28 cellular contexts compared by ENCODE assay signal in the genomic region with DNA sequence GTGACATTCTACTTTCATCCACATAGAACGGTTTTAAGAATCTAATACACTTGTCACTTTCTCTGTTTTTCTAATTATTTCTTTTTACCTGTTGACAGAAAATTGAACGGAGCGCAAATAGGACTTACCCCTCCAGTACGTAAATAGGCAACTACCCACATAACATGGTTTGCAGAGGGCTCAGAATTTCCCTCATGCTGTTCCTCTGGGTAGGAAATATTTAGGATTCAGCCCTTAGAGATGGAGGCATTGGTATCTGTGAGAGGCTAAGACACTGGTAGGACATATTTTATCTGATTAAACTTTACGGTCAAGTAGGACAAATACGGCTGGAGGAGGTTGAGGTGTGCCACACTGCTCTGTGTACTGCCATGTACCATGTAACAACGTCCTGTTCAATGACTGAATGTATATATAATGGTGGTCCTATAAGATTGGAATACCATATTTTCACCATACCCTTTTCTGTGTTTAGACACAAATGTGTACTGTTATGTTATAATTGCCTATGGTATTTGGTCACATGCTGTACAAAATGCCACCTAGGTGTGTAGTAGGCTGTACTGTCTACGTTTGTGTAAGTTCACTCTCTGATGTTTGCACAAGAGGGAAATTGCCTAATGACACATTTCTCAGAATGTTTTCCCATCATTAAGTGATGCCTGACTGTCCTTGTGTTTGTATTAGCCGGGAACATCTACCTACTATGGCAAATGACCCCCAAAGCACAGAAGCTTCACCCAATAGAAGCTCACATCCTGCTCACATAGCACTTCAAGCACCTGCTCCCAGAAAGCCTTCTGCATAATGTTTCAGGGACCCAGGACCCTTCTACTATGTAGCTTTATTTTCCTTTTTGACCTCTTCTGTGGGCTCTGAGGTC.
"Had no signal": no experiment of that assay in that cellular context is flagged by ENCODE, and none has a peak within 500 bp of the region (broad histone marks: within the 10 kb centered on the region; RNA-seq: fewer than 3 reads in every experiment).

No MANE protein-coding gene starts in this region.

- H3K36me3 ChIP-seq: esophagus muscularis mucosa, gastroesophageal sphincter, heart left ventricle, lower lobe of right lung, ovary, sigmoid colon, tibial artery, upper lobe of left lung had no signal

- DNase-seq: dermis blood vessel endothelial cell; effector memory CD4-positive, alpha-beta T cell; foreskin keratinocyte; heart left ventricle; hippocampal formation; islet precursor cell; kidney glomerular epithelial cell; left colon; left ventricle myocardium superior; lower lobe of right lung; natural killer cell; occipital lobe; ovary; posterior cingulate gyrus; psoas muscle; right cardiac atrium; sigmoid colon; stimulated activated CD4-positive, alpha-beta T cell treated with anti-CD3 and anti-CD28 coated beads, Interleukin-2, amount 100 ng/mL, for 24 hours; stimulated activated CD4-positive, alpha-beta T cell treated with anti-CD3 and anti-CD28 coated beads, Interleukin-4, amount 100 ng/mL, for 24 hours; stimulated activated naive CD4-positive, alpha-beta T cell treated with Interleukin-2 at 50 U/mL for 16 hours; substantia nigra; testis; tibial artery; upper lobe of left lung had no signal

- H3K4me3 ChIP-seq: coronary artery, esophagus muscularis mucosa, gastroesophageal sphincter, heart left ventricle, lower lobe of right lung, ovary, psoas muscle, sigmoid colon, testis, tibial artery, upper lobe of left lung had no signal

- H3K27me3 ChIP-seq: esophagus muscularis mucosa, foreskin keratinocyte, gastroesophageal sphincter, heart left ventricle, ovary, sigmoid colon, testis, tibial artery, upper lobe of left lung had no signal

- H3K4me1 ChIP-seq: foreskin keratinocyte, gastroesophageal sphincter, heart left ventricle, lower lobe of right lung, testis, tibial artery, upper lobe of left lung had no signal

- H3K27ac ChIP-seq: coronary artery, esophagus muscularis mucosa, foreskin keratinocyte, gastroesophageal sphincter, heart left ventricle, lower lobe of right lung, ovary, psoas muscle, sigmoid colon, testis, tibial artery, upper lobe of left lung had no signal

- ATAC-seq: foreskin keratinocyte; gastroesophageal sphincter; heart left ventricle; left colon; left ventricle myocardium superior; lower lobe of right lung; natural killer cell; psoas muscle; right cardiac atrium; stimulated activated effector memory CD8-positive, alpha-beta T cell treated with anti-CD3 and anti-CD28 coated beads, Interleukin-12 subunit alpha, Interleukin-12 subunit beta, amount 100 ng/mL, for 72 hours had no signal

- H3K9me3 ChIP-seq: esophagus muscularis mucosa, gastroesophageal sphincter, heart left ventricle, lower lobe of right lung, ovary, psoas muscle, sigmoid colon, testis, tibial artery, upper lobe of left lung had no signal
